ENCODE assay signal across 10 cellular contexts in the genomic region with DNA sequence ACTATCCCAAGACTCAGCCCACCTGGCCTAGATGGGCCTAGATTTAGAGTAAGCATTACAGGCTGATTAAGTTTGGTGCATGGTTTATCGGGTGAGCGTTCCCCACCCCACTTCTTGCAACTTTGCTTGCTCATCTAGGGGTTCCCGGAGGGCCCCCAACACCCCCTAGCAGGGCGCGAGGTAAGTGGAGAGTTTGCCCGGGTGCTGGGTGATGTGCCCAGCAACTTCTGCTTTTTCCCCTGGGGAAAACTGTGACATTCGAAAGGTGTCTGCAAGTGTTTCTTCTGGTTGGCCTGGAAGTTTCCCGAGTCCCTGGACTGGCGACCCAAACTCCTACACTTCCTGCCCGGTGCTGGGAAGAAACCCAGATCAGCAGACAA. TPM values are rescaled to one million over a fixed set of nuclear protein-coding genes. Genes with fewer than 3 reads are reported as not detected.
A peak's percentile ranks its signal among the peaks of the same experiment; 100 is the strongest.
DNase-seq lines count a peak whose midpoint lies in the region; ATAC-seq, FAIRE-seq and TF ChIP-seq lines count a peak whose summit lies in the region.
"Had no signal": no experiment of that assay in that cellular context is flagged by ENCODE, and none has a peak within 500 bp of the region (broad histone marks: within the 10 kb centered on the region; RNA-seq: fewer than 3 reads in every experiment).

No MANE protein-coding gene starts in this region.

- H3K36me3 ChIP-seq in skeletal muscle satellite cell (ENCODE audit: insufficient read depth, low read length), result no peaks in the 10 kb centered on the region

- CTCF ChIA-PET in T-cell (lab: Charles Lee), result interaction anchor here in 1 of 2 donors (0.6 kb wide), 2 partner anchors 13 to 1495 kb away, joined by 3 to 4 read pairs; no protein-coding TSS in a partner anchor

- TF ChIP-seq CTCF in GM10266 (IDR thresholded peaks at IDR 0.05; ENCODE audit: control insufficient read depth, insufficient read depth, low read depth, missing control alignments) (no peak), foreskin fibroblast (IDR thresholded peaks at IDR 0.05; ENCODE audit: low read depth, low read length) (no peak)

- H3K9me3 Mint-ChIP-seq in T-cell, result no peaks in the 10 kb centered on the region

- H3K4me3 Mint-ChIP-seq in T-cell, result peak overlapping the region; percentile 75 to 88 (median 76)

- POLR2A ChIA-PET in T-cell (lab: Charles Lee), result interaction anchor here in 1 of 2 donors (0.6 kb wide), 1 partner anchor 43 kb away, joined by 10 read pairs; no protein-coding TSS in a partner anchor

- H3K4me1 ChIP-seq in skeletal muscle satellite cell (ENCODE audit: control insufficient read depth, insufficient read depth, low read length), result peaks cover 13% of the 10 kb centered on the region

- H3K4me3 ChIP-seq in foreskin fibroblast (ENCODE audit: low read depth in 1 of 2, low read length in 2 of 2) (peak overlapping the region; percentile 83 to 90), skeletal muscle satellite cell (ENCODE audit: low read length) (no peak overlapping the region)

- DNase-seq in GM10266 (ENCODE audit: extremely low spot score) (peak; percentile 19), T-cell (no peak), foreskin fibroblast (no peak), GM19239 (ENCODE audit: insufficient read length, low spot score) (no peak), NK-92 (lab: John Stamatoyannopoulos, UW; ENCODE audit: unreplicated experiment) (no peak), NCI-H82 (lab: John Stamatoyannopoulos, UW) (no peak)
- DNase-seq: NCI-H1417 treated with DMSO at 0.1 percent for 48 hours had no signal

- peak overlapping the region; percentile 100 for H3K4me2 ChIP-seq in skeletal muscle satellite cell (ENCODE audit: low read length)

- no peaks in the 10 kb centered on the region for H3K36me3 Mint-ChIP-seq in T-cell

- no peak overlapping the region for H3K27ac Mint-ChIP-seq in T-cell

- no peaks in the 10 kb centered on the region for H3K9me3 ChIP-seq in skeletal muscle satellite cell (replicated peaks; ENCODE audit: low read length)

- peaks cover 30 to 39% of the 10 kb centered on the region in 2 donors for H3K27me3 Mint-ChIP-seq in T-cell

- H3K9ac ChIP-seq in skeletal muscle satellite cell (ENCODE audit: low read depth, low read length), result no peak overlapping the region

- peaks cover 15% of the 10 kb centered on the region for H3K27me3 ChIP-seq in skeletal muscle satellite cell (ENCODE audit: control insufficient read depth, insufficient read depth, low read length)

- FAIRE-seq in GM19239 (lab: Jason Lieb, UNC), result no peak

- H3K4me1 Mint-ChIP-seq in T-cell, result peaks cover 18 to 25% (median 23%) of the 10 kb centered on the region in 3 donors

- ATAC-seq in T-cell (replicated peaks in 1 of 4) (no peak), GM19467 (IDR thresholded peaks at IDR 0.05; ENCODE audit: unreplicated experiment) (no peak)
- ATAC-seq: SK-N-SH treated with all-trans-retinoic acid at 6 μM for 48 hours had no signal

RNA-seq across cellular contexts. Expression of gene SKIDA1, which starts 31.7 kb away (rescaled TPM):
- under 1 TPM; 0.12 to 0.72 (median 0.57) TPM for total RNA-seq in T-cell
- total RNA-seq in skeletal muscle satellite cell (2012; rRNA removed), result 0.25 and 0.44 TPM in 2 replicates

RNA-seq across cellular contexts. Expression of gene MLLT10, which starts 40.2 kb away (rescaled TPM):
- 10 to 100 TPM; 57.7 to 76.5 (median 66.1) TPM for total RNA-seq in T-cell
- 21.0 and 29.3 TPM in 2 replicates for total RNA-seq in skeletal muscle satellite cell (2012; rRNA removed)
